8 cellular contexts compared by ENCODE assay signal in genomic region chr11:77191823-77192495, GRCh38.
DNase-seq lines count a peak whose midpoint lies in the region; ATAC-seq and TF ChIP-seq lines count a peak whose summit lies in the region.

No MANE protein-coding gene starts in this region.

- TF ChIP-seq CTCF in HL-60 (IDR thresholded peaks at IDR 0.05; ENCODE audit: insufficient read depth, low read length): peak; percentile 8

- ATAC-seq in HG02678 (IDR thresholded peaks at IDR 0.05; ENCODE audit: unreplicated experiment) (no peak), GM21423 (IDR thresholded peaks at IDR 0.05; ENCODE audit: unreplicated experiment) (no peak)

- no peak overlapping the region for H3K27ac ChIP-seq in HL-60 (replicated peaks)

- H3K4me3 ChIP-seq in HL-60 (replicated peaks; ENCODE audit: insufficient read depth, low read length): no peak overlapping the region

- H3K27me3 ChIP-seq in HL-60 (ENCODE audit: insufficient read depth, poor library complexity, severe bottlenecking): no peaks in the 10 kb centered on the region

- DNase-seq in COLO829 (ENCODE audit: low spot score) (peak; percentile 65), HL-60 (ENCODE audit: low read depth in 1 of 2, low spot score in 1 of 2) (peak in 1 of 2 experiments; percentile 49), SK-N-DZ (ENCODE audit: low spot score) (peak; percentile 60), astrocyte of the hippocampus (ENCODE audit: low read depth, low spot score) (peak; percentile 46), kidney glomerular epithelial cell (lab: John Stamatoyannopoulos, UW) (peak; percentile 73)
- peak; percentile 77 for DNase-seq in stimulated activated CD8-positive, alpha-beta memory T cell treated with anti-CD3 and anti-CD28 coated beads, Interleukin-4, amount 100 ng/mL, for 48 hours
